8 cellular contexts compared by ENCODE assay signal in genomic region chr15:69451951-69452701, GRCh38. TPM values are rescaled to one million over a fixed set of nuclear protein-coding genes. Genes with fewer than 3 reads are reported as not detected.
DNase-seq lines count a peak whose midpoint lies in the region; ATAC-seq and TF ChIP-seq lines count a peak whose summit lies in the region.

No MANE protein-coding gene starts in this region.

- H2BK120ac ChIP-seq in H9 (ENCODE audit: low read depth, low read length, poor library complexity, severe bottlenecking), result no peak overlapping the region

- intact Hi-C loops in cardiac septum (cut with DNase I), result no loop called here

- H2BK5ac ChIP-seq in H9 (ENCODE audit: insufficient read length, low read length), result no peak overlapping the region

- peak; percentile 38 for ATAC-seq in GM18498 (IDR thresholded peaks at IDR 0.05; ENCODE audit: unreplicated experiment)

- no CpG with 5 or more reads among the region's 32 CpGs for WGBS in H9 (ENCODE audit: extremely low coverage, insufficient read length, low lambda C conversion rate)

- TF ChIP-seq CTCF in H9 (conservative IDR thresholded peaks at IDR 0.05), result no peak

- H3K27me3 ChIP-seq in H9 (ENCODE audit: insufficient read depth, low read length), result no peaks in the 10 kb centered on the region

- no peak overlapping the region for H4K91ac ChIP-seq in H9 (ENCODE audit: insufficient read length, low read depth, low read length)

- peaks cover 13% of the 10 kb centered on the region for H3K23me2 ChIP-seq in H9 (ENCODE audit: insufficient read length, low read depth, low read length, poor library complexity, severe bottlenecking)

- no peaks in the 10 kb centered on the region for H3K4me1 ChIP-seq in H9 (ENCODE audit: insufficient read depth, low read length)

- no peak overlapping the region for H3K56ac ChIP-seq in H9 (ENCODE audit: insufficient read length, low read depth, low read length)

- H3K27me3 Mint-ChIP-seq in H9 (ENCODE audit: low read depth), result no peaks in the 10 kb centered on the region
- no peaks in the 10 kb centered on the region for H3K27me3 Mint-ChIP-seq in activated naive CD4-positive, alpha-beta T cell treated with anti-CD3 and anti-CD28 coated beads, Interleukin-2, amount 10 ng/mL, durations not matched to agents 7 days and 5 days

- peaks cover 38 to 62% (median 57%) of the 10 kb centered on the region in 3 experiments for H3K36me3 Mint-ChIP-seq in H9 (ENCODE audit: insufficient read depth in 1 of 3, low read depth in 3 of 3)
- peaks cover 50% of the 10 kb centered on the region for H3K36me3 Mint-ChIP-seq in activated naive CD4-positive, alpha-beta T cell treated with anti-CD3 and anti-CD28 coated beads, Interleukin-2, amount 10 ng/mL, durations not matched to agents 7 days and 5 days

- H3K23ac ChIP-seq in H9 (ENCODE audit: insufficient read length, low read depth, low read length), result no peak overlapping the region

- H3K79me1 ChIP-seq in H9 (ENCODE audit: insufficient read depth, low read depth, low read length, poor library complexity, severe bottlenecking), result peaks cover 7% of the 10 kb centered on the region

- no peaks in the 10 kb centered on the region for H3K9me3 ChIP-seq in H9 (ENCODE audit: control insufficient read depth, low read depth, low read length)

- H3K18ac ChIP-seq in H9 (ENCODE audit: insufficient read length, low read depth, low read length), result no peak overlapping the region

- CTCF ChIA-PET in activated naive CD4-positive, alpha-beta T cell treated with anti-CD3 and anti-CD28 coated beads, Interleukin-2, amount 10 ng/mL, durations not matched to agents 7 days and 5 days (lab: Charles Lee), result interaction anchor here (0.7 to 3.8 kb wide), 2 partner anchors 10 to 16 kb away, joined by 3 to 26 read pairs; no protein-coding TSS in a partner anchor

- DNase-seq in H9 (no peak), LoVo (ENCODE audit: low spot score) (peak; percentile 33), cardiac septum (ENCODE audit: low spot score) (peak; percentile 81), renal cortical epithelial cell (ENCODE audit: low read depth) (peak; percentile 47), NCI-H69 (lab: John Stamatoyannopoulos, UW) (no peak)
- peak; percentile 44 for DNase-seq in activated naive CD4-positive, alpha-beta T cell treated with anti-CD3 and anti-CD28 coated beads, Interleukin-2, amount 10 ng/mL, durations not matched to agents 7 days and 5 days
- no peak for DNase-seq in effector CD4-positive, alpha-beta T cell

- H2BK12ac ChIP-seq in H9 (ENCODE audit: insufficient read length, low read depth, low read length), result no peak overlapping the region

- H3K9me3 Mint-ChIP-seq in H9, result no peaks in the 10 kb centered on the region; a peak in 2 of 5 replicates
- H3K9me3 Mint-ChIP-seq in activated naive CD4-positive, alpha-beta T cell treated with anti-CD3 and anti-CD28 coated beads, Interleukin-2, amount 10 ng/mL, durations not matched to agents 7 days and 5 days, result no peaks in the 10 kb centered on the region

- no peak overlapping the region for H2AK5ac ChIP-seq in H9 (ENCODE audit: insufficient read length, low read length)

- no peaks in the 10 kb centered on the region for H4K20me1 ChIP-seq in H9 (ENCODE audit: control insufficient read depth, insufficient read depth, insufficient read length)

- H3K27ac Mint-ChIP-seq in H9, result peak overlapping the region; percentile 96 to 98 (median 97)
- H3K27ac Mint-ChIP-seq in activated naive CD4-positive, alpha-beta T cell treated with anti-CD3 and anti-CD28 coated beads, Interleukin-2, amount 10 ng/mL, durations not matched to agents 7 days and 5 days, result peak overlapping the region; percentile 100

- peak overlapping the region; percentile 61 for H3K9ac ChIP-seq in H9 (ENCODE audit: extremely low read depth, insufficient read length, low read length)

- peak overlapping the region; percentile 32 for H3K27ac ChIP-seq in H9 (ENCODE audit: insufficient read length, low read depth, low read length)

- no peak overlapping the region for H3T11ph ChIP-seq in H9 (ENCODE audit: low read length)

- H2BK15ac ChIP-seq in H9 (ENCODE audit: low read depth, low read length), result no peak overlapping the region

- no peak overlapping the region for H4K5ac ChIP-seq in H9 (ENCODE audit: insufficient read length, low read depth, low read length)

- H3K4me2 ChIP-seq in H9 (ENCODE audit: insufficient read depth, insufficient read length, low read length), result peak overlapping the region; percentile 88

- H2AFZ ChIP-seq in H9 (ENCODE audit: low read length), result peak overlapping the region; percentile 40

- no peak overlapping the region for H2BK20ac ChIP-seq in H9 (ENCODE audit: low read depth, low read length, poor library complexity, severe bottlenecking)

- peaks cover 21% of the 10 kb centered on the region for H3K79me2 ChIP-seq in H9 (ENCODE audit: insufficient read depth, low read length)

- no peak overlapping the region for H3K14ac ChIP-seq in H9 (ENCODE audit: insufficient read depth, low read length)

- H4K8ac ChIP-seq in H9 (replicated peaks; ENCODE audit: insufficient read length, low read depth, low read length), result no peak overlapping the region

- H3K4ac ChIP-seq in H9 (ENCODE audit: low read depth, low read length), result no peak overlapping the region

- peak overlapping the region; percentile 96 to 97 for H3K4me3 Mint-ChIP-seq in H9
- peak overlapping the region; percentile 96 for H3K4me3 Mint-ChIP-seq in activated naive CD4-positive, alpha-beta T cell treated with anti-CD3 and anti-CD28 coated beads, Interleukin-2, amount 10 ng/mL, durations not matched to agents 7 days and 5 days

- H3K4me1 Mint-ChIP-seq in H9, result peaks cover 22 to 31% of the 10 kb centered on the region in 2 experiments
- H3K4me1 Mint-ChIP-seq in activated naive CD4-positive, alpha-beta T cell treated with anti-CD3 and anti-CD28 coated beads, Interleukin-2, amount 10 ng/mL, durations not matched to agents 7 days and 5 days, result peaks cover 36% of the 10 kb centered on the region

RNA-seq across cellular contexts. Expression of gene RPLP1, which starts 0.5 kb away (rescaled TPM):
- total RNA-seq in H9 (2021) (1,715 and 1,872 TPM in 2 replicates), cardiac septum (1,178 TPM), renal cortical epithelial cell (25.3 and 46.9 TPM in 2 replicates)

RNA-seq across cellular contexts. Expression of gene KIF23, which starts 38.0 kb away (rescaled TPM):
- total RNA-seq in H9 (2021), result 55.4 and 57.2 TPM in 2 replicates
- 1.3 TPM for total RNA-seq in cardiac septum
- 5.8 and 30.4 TPM in 2 replicates for total RNA-seq in renal cortical epithelial cell

Comparison
In these comparisons a context has a peak if more than half of its experiments do, and no peak if none do; other contexts are left out.
1. DNase-seq: peak in LoVo (single experiment), activated naive CD4-positive, alpha-beta T cell treated with anti-CD3 and anti-CD28 coated beads, Interleukin-2, amount 10 ng/mL, durations not matched to agents 7 days and 5 days (single experiment), cardiac septum (single experiment) and renal cortical epithelial cell (single experiment); none in H9 (single experiment), effector CD4-positive, alpha-beta T cell (single experiment) and NCI-H69 (single experiment).
2. RNA of gene RPLP1, which starts 0.5 kb away (total RNA-seq): 1,715 to 1,872 TPM in H9 and 1,178 TPM in cardiac septum (single experiment); 25.3 to 46.9 TPM in renal cortical epithelial cell; every median in the first group is over 10 times any median in the second.